ENCODE assay signal across 8 cellular contexts in the genomic region with DNA sequence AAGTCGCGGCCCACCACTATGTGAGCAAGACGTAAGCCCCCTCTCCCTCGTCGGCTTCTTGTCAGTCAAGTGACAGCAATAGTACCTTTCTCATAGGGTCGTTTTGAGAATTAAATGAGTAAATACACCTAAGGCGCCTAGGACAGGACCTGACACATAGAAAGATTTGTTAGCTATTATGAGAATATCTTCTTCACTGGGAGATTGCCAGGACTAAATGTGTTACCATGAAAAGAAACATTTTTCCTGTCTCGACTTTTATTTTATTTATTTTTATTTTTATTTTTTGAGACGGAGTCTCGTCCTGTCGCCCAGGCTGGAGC. TPM values are rescaled to one million over a fixed set of nuclear protein-coding genes. Genes with fewer than 3 reads are reported as not detected.
DNase-seq lines count a peak whose midpoint lies in the region; ATAC-seq and TF ChIP-seq lines count a peak whose summit lies in the region.

No MANE protein-coding gene starts in this region.

- H3K27ac ChIP-seq in heart right ventricle = peak overlapping the region; percentile 85 to 99 (median 96)
- peak overlapping the region; percentile 90 to 96 for H3K27ac ChIP-seq in breast epithelium
- peak overlapping the region; percentile 98 for H3K27ac ChIP-seq in mesodermal cell (ENCODE audit: low read depth, low read length, severe bottlenecking)
- H3K27ac ChIP-seq in aorta (ENCODE audit: low read depth in 1 of 2, low read length in 2 of 2) = peak overlapping the region; percentile 69 to 76

- no peak for ATAC-seq in heart right ventricle
- ATAC-seq in aorta (ENCODE audit: low FRiP score) = no peak
- no peak for ATAC-seq in GM18519 (IDR thresholded peaks at IDR 0.05; ENCODE audit: low FRiP score, unreplicated experiment)
- ATAC-seq in HG03196 (IDR thresholded peaks at IDR 0.05; ENCODE audit: unreplicated experiment) = no peak

- no peak for DNase-seq in heart right ventricle
- no peak for DNase-seq in cardiac septum (ENCODE audit: low spot score)
- no peak for DNase-seq in breast epithelium (ENCODE audit: low spot score in 2 of 2)
- DNase-seq in aorta = no peak
- DNase-seq in NCI-H2081 (lab: John Stamatoyannopoulos, UW) = no peak

- no peak for TF ChIP-seq POLR2A in breast epithelium (IDR thresholded peaks at IDR 0.05)

- H3K4me3 ChIP-seq in heart right ventricle = peak overlapping the region; percentile 51 to 84 (median 66)
- peak overlapping the region; percentile 59 to 76 (median 62) for H3K4me3 ChIP-seq in breast epithelium
- H3K4me3 ChIP-seq in mesodermal cell (ENCODE audit: extremely low read depth, insufficient read depth, low read length, poor library complexity, severe bottlenecking) = peak overlapping the region; percentile 62
- peak overlapping the region; percentile 53 to 56 for H3K4me3 ChIP-seq in aorta (ENCODE audit: low read length in 2 of 2)

- 23 to 24% methylated on average over 11 of the region's 11 CpGs for WGBS in heart right ventricle, 2 donors
- 40 to 44% methylated on average over 1 to 5 of the region's 11 CpGs for WGBS in mesodermal cell (ENCODE audit: insufficient coverage in 2 of 2), 2 experiments
- WGBS in aorta, 2 donors = 2 to 6% methylated on average over 11 of the region's 11 CpGs

- H3K36me3 ChIP-seq in heart right ventricle (peaks cover 0 to 49% (median 8%) of the 10 kb centered on the region in 9 donors), breast epithelium (no peaks in the 10 kb centered on the region), mesodermal cell (ENCODE audit: control insufficient read depth, insufficient read depth, low read length) (peaks cover 51% of the 10 kb centered on the region), aorta (ENCODE audit: control insufficient read depth in 1 of 2, insufficient read depth in 2 of 2, low read length in 1 of 2) (peaks cover 0 to 1% of the 10 kb centered on the region in 2 donors)

- H3K9me3 ChIP-seq in heart right ventricle (no peaks in the 10 kb centered on the region), breast epithelium (no peaks in the 10 kb centered on the region), mesodermal cell (ENCODE audit: control insufficient read depth, low read length) (no peaks in the 10 kb centered on the region), aorta (ENCODE audit: control insufficient read depth, low read length) (no peaks in the 10 kb centered on the region)

- intact Hi-C loops in heart right ventricle (cut with DNase I) = loop anchor here in 2 of 10 donors (5.0 kb wide), 2 partner anchors 51 to 71 kb away; no protein-coding TSS in a partner anchor
- intact Hi-C loops in cardiac septum (cut with DNase I) = no loop called here
- intact Hi-C loops in breast epithelium (cut with DNase I; ENCODE audit: low total_unique reads) = no loop called here
- intact Hi-C loops in aorta (cut with DNase I) = loop anchor here in 1 of 2 donors (2.0 to 5.0 kb wide), 3 partner anchors 19 to 66 kb away; a partner anchor contains a TSS

- H3K27me3 ChIP-seq in heart right ventricle (no peaks in the 10 kb centered on the region), breast epithelium (no peaks in the 10 kb centered on the region), aorta (ENCODE audit: control insufficient read depth in 1 of 2, insufficient read depth in 2 of 2, low read length in 1 of 2) (no peaks in the 10 kb centered on the region)

- H3K4me1 ChIP-seq in heart right ventricle = peaks cover 3 to 50% (median 31%) of the 10 kb centered on the region in 9 donors
- peaks cover 3 to 12% of the 10 kb centered on the region in 2 donors for H3K4me1 ChIP-seq in breast epithelium
- no peaks in the 10 kb centered on the region for H3K4me1 ChIP-seq in mesodermal cell (ENCODE audit: control insufficient read depth, insufficient read depth, low read length, poor library complexity, severe bottlenecking)
- no peaks in the 10 kb centered on the region for H3K4me1 ChIP-seq in aorta (ENCODE audit: control insufficient read depth in 1 of 2, insufficient read depth in 2 of 2, low read length in 2 of 2)

- no peak for TF ChIP-seq CTCF in heart right ventricle (IDR thresholded peaks at IDR 0.05)
- no peak for TF ChIP-seq CTCF in breast epithelium (IDR thresholded peaks at IDR 0.05)

RNA-seq across cellular contexts. Expression of a gene that starts 0.8 kb away (rescaled TPM):
- 10 to 100 TPM; 55.9 to 87.3 (median 66.4) TPM for total RNA-seq in heart right ventricle
- 100 to 1,000 TPM in 1 of 2 donors, 10 to 100 TPM in 1; 92.0 to 122 TPM for polyA plus RNA-seq in heart right ventricle
- 54.3 TPM for total RNA-seq in cardiac septum
- 10 to 100 TPM; 41.4 to 75.2 (median 60.3) TPM for total RNA-seq in breast epithelium
- 70.0 TPM for polyA plus RNA-seq in mesodermal cell (2013, experiment 1 of 2)
- polyA plus RNA-seq in mesodermal cell (2013, experiment 2 of 2) = 62.8 TPM
- total RNA-seq in aorta = 10 to 100 TPM; 31.4 to 38.5 TPM
- 10 to 100 TPM; 29.6 to 65.0 TPM for polyA plus RNA-seq in aorta

RNA-seq across cellular contexts. Expression of a gene that starts 19.7 kb away (rescaled TPM):
- total RNA-seq in heart right ventricle (10 to 100 TPM; 15.4 to 26.0 (median 20.1) TPM), cardiac septum (15.4 TPM), breast epithelium (10 to 100 TPM; 10.7 to 23.7 (median 13.8) TPM), aorta (10 to 100 TPM; 15.7 to 18.6 TPM)
- polyA plus RNA-seq in heart right ventricle (10 to 100 TPM in 1 of 2 donors, 1 to 10 TPM in 1; 7.0 to 15.8 TPM), aorta (10 to 100 TPM in 1 of 2 donors, 1 to 10 TPM in 1; 8.6 to 10.2 TPM)
- polyA plus RNA-seq in mesodermal cell (2013, experiment 1 of 2) = 17.8 TPM
- 14.6 TPM for polyA plus RNA-seq in mesodermal cell (2013, experiment 2 of 2)

RNA-seq across cellular contexts. Expression of a gene that starts 28.4 kb away (rescaled TPM):
- total RNA-seq in heart right ventricle (under 1 TPM in 7 of 10 donors, not detected in 3; 0.30 to 0.85 (median 0.52) TPM), cardiac septum (0.78 TPM), breast epithelium (1 to 10 TPM in 1 of 3 donors, under 1 TPM in 2; 0.32 to 2.9 (median 0.98) TPM), aorta (1 to 10 TPM in 1 of 2 donors, not detected in 1; 2.9 TPM)
- polyA plus RNA-seq in heart right ventricle (1 to 10 TPM in 1 of 2 donors, under 1 TPM in 1; 0.39 to 1.3 TPM), aorta (1 to 10 TPM in 1 of 2 donors, not detected in 1; 1.9 TPM)
- 1.4 TPM for polyA plus RNA-seq in mesodermal cell (2013, experiment 1 of 2)
- 1.8 TPM for polyA plus RNA-seq in mesodermal cell (2013, experiment 2 of 2)

RNA-seq across cellular contexts. Expression of a gene that starts 34.3 kb away (rescaled TPM):
- 1 to 10 TPM in 2 of 10 donors, under 1 TPM in 8; 0.44 to 1.2 (median 0.77) TPM for total RNA-seq in heart right ventricle
- 1 to 10 TPM in 1 of 2 donors, under 1 TPM in 1; 0.39 to 1.5 TPM for polyA plus RNA-seq in heart right ventricle
- total RNA-seq in cardiac septum = 2.6 TPM
- 1 to 10 TPM; 1.8 to 3.9 (median 2.5) TPM for total RNA-seq in breast epithelium
- polyA plus RNA-seq in mesodermal cell (2013, experiment 1 of 2) = 9.0 TPM
- polyA plus RNA-seq in mesodermal cell (2013, experiment 2 of 2) = 8.5 TPM
- total RNA-seq in aorta = 1 to 10 TPM in 1 of 2 donors, under 1 TPM in 1; 0.81 to 2.8 TPM
- 1 to 10 TPM in 1 of 2 donors, not detected in 1; 2.3 TPM for polyA plus RNA-seq in aorta
